ENCODE assay signal across 8 cellular contexts in genomic region chr22:38506118-38506962, GRCh38. TPM values are rescaled to one million over a fixed set of nuclear protein-coding genes. Genes with fewer than 3 reads are reported as not detected.
DNase-seq lines count a peak whose midpoint lies in the region; ATAC-seq lines count a peak whose summit lies in the region.

Gene DDX17, minus strand, starts transcription at chr22:38506311.

- H4K8ac ChIP-seq in mesenchymal stem cell (ENCODE audit: low read length), result peak within 1 kb of the TSS; percentile 100

- H3K4me3 ChIP-seq in NT2/D1 (ENCODE audit: insufficient read length, low read depth) (peak within 1 kb of the TSS; percentile 95), endocrine pancreas (ENCODE audit: control insufficient read depth, insufficient read depth, low read length) (peak within 1 kb of the TSS; percentile 95), mesenchymal stem cell (ENCODE audit: insufficient read depth in 1 of 2, low read depth in 1 of 2, low read length in 2 of 2) (peak within 1 kb of the TSS; percentile 84 to 92)

- H3K9ac ChIP-seq in NT2/D1 (ENCODE audit: insufficient read length, low read depth) (peak within 1 kb of the TSS; percentile 99), endocrine pancreas (ENCODE audit: control insufficient read depth, insufficient read depth, low read length) (peak within 1 kb of the TSS; percentile 99), mesenchymal stem cell (ENCODE audit: low read length) (peak within 1 kb of the TSS; percentile 99)

- peaks cover 48% of the 10 kb centered on the region for H3K4me1 Mint-ChIP-seq in activated CD8-positive, alpha-beta memory T cell treated with anti-CD3 and anti-CD28 coated beads, Interleukin-2, amount 10 ng/mL, durations not matched to agents 7 days and 5 days

- 4% methylated on average over 83 of the region's 83 CpGs for WGBS in mesenchymal stem cell

- H3K27ac Mint-ChIP-seq in activated CD8-positive, alpha-beta memory T cell treated with anti-CD3 and anti-CD28 coated beads, Interleukin-2, amount 10 ng/mL, durations not matched to agents 7 days and 5 days, result peak within 1 kb of the TSS; percentile 100

- no peaks in the 10 kb centered on the region for H3K27me3 ChIP-seq in NT2/D1 (ENCODE audit: insufficient read depth, insufficient read length)
- H3K27me3 ChIP-seq in endocrine pancreas (ENCODE audit: control insufficient read depth, insufficient read depth, low read length), result no peaks in the 10 kb centered on the region
- no peaks in the 10 kb centered on the region for H3K27me3 ChIP-seq in mesenchymal stem cell (ENCODE audit: control insufficient read depth in 1 of 2, insufficient read depth in 1 of 2, low read length in 2 of 2)

- H3K4ac ChIP-seq in mesenchymal stem cell (ENCODE audit: low read depth in 1 of 2, low read length in 2 of 2), result peak within 1 kb of the TSS; percentile 99 to 100

- peak within 1 kb of the TSS; percentile 99 for H3K4me3 Mint-ChIP-seq in activated CD8-positive, alpha-beta memory T cell treated with anti-CD3 and anti-CD28 coated beads, Interleukin-2, amount 10 ng/mL, durations not matched to agents 7 days and 5 days

- H3K4me2 ChIP-seq in mesenchymal stem cell (ENCODE audit: low read length, poor library complexity, severe bottlenecking), result peak within 1 kb of the TSS; percentile 62

- peak within 1 kb of the TSS; percentile 99 for H2BK120ac ChIP-seq in mesenchymal stem cell (ENCODE audit: low read depth, low read length)

- ATAC-seq in GM21381 (IDR thresholded peaks at IDR 0.05; ENCODE audit: unreplicated experiment), result peak; percentile 79
- peak; percentile 88 for ATAC-seq in activated CD8-positive, alpha-beta memory T cell treated with anti-CD3 and anti-CD28 coated beads, Interleukin-2, amount 10 ng/mL, durations not matched to agents 7 days and 5 days

- H3K27ac ChIP-seq in mesenchymal stem cell (ENCODE audit: low read length, poor library complexity, severe bottlenecking), result peak within 1 kb of the TSS; percentile 98

- H2AFZ ChIP-seq in mesenchymal stem cell (ENCODE audit: low read depth, low read length), result peak within 1 kb of the TSS; percentile 83

- DNase-seq in COR-L47 (lab: John Stamatoyannopoulos, UW), result peak; percentile 93
- DNase-seq in HUDEP-2 (lab: John Stamatoyannopoulos, UW; ENCODE audit: unreplicated experiment in 76 of 76), result peak in 75 of 76 experiments; percentile 40 to 100 (median 90)
- DNase-seq in NT2/D1 (ENCODE audit: low read depth, low spot score), result peak; percentile 80
- DNase-seq in activated CD8-positive, alpha-beta memory T cell treated with anti-CD3 and anti-CD28 coated beads, Interleukin-2, amount 10 ng/mL, durations not matched to agents 7 days and 5 days, result peak; percentile 97
- DNase-seq in mesenchymal stem cell, result peak; percentile 97
- peak; percentile 86 for DNase-seq in stimulated activated CD8-positive, alpha-beta memory T cell treated with anti-CD3 and anti-CD28 coated beads, Interleukin-12 subunit alpha, Interleukin-12 subunit beta, amount 100 ng/mL, for 4 hours (ENCODE audit: low read depth)

- peak within 1 kb of the TSS; percentile 100 for H4K91ac ChIP-seq in mesenchymal stem cell (ENCODE audit: low read length)

- no peaks in the 10 kb centered on the region for H3K4me1 ChIP-seq in NT2/D1 (ENCODE audit: insufficient read depth, insufficient read length)
- peaks cover 23% of the 10 kb centered on the region for H3K4me1 ChIP-seq in endocrine pancreas (ENCODE audit: control insufficient read depth, insufficient read depth, low read length)
- H3K4me1 ChIP-seq in mesenchymal stem cell (ENCODE audit: control insufficient read depth, insufficient read depth, low read depth, low read length), result peaks cover 3% of the 10 kb centered on the region

- H3K9me3 ChIP-seq in NT2/D1 (ENCODE audit: insufficient read depth, low read length) (no peaks in the 10 kb centered on the region), endocrine pancreas (ENCODE audit: control insufficient read depth, low read length) (no peaks in the 10 kb centered on the region), mesenchymal stem cell (ENCODE audit: control insufficient read depth, low read length) (no peaks in the 10 kb centered on the region)

- H3K36me3 ChIP-seq in NT2/D1 (ENCODE audit: insufficient read depth, insufficient read length, low read length) (peaks cover 40% of the 10 kb centered on the region), endocrine pancreas (ENCODE audit: control insufficient read depth, insufficient read depth, low read length) (no peaks in the 10 kb centered on the region), mesenchymal stem cell (ENCODE audit: control insufficient read depth in 1 of 2, insufficient read depth in 2 of 2, low read depth in 1 of 2, low read length in 2 of 2) (peaks cover 7 to 27% of the 10 kb centered on the region in 2 experiments)

- H2BK15ac ChIP-seq in mesenchymal stem cell (ENCODE audit: low read depth, poor library complexity, severe bottlenecking), result peak within 1 kb of the TSS; percentile 100

- no peaks in the 10 kb centered on the region for H3K27me3 Mint-ChIP-seq in activated CD8-positive, alpha-beta memory T cell treated with anti-CD3 and anti-CD28 coated beads, Interleukin-2, amount 10 ng/mL, durations not matched to agents 7 days and 5 days

- peak within 1 kb of the TSS; percentile 99 for H2BK5ac ChIP-seq in mesenchymal stem cell (ENCODE audit: low read depth, low read length, poor library complexity, severe bottlenecking)

- H3K79me1 ChIP-seq in mesenchymal stem cell (replicated peaks; ENCODE audit: low read length, poor library complexity, severe bottlenecking), result peaks cover 4% of the 10 kb centered on the region

- peak within 1 kb of the TSS in 1 of 2 experiments; percentile 19 for H2BK12ac ChIP-seq in mesenchymal stem cell (ENCODE audit: low read length in 2 of 2)

- CTCF ChIA-PET in activated CD8-positive, alpha-beta memory T cell treated with anti-CD3 and anti-CD28 coated beads, Interleukin-2, amount 10 ng/mL, durations not matched to agents 7 days and 5 days (lab: Charles Lee), result interaction anchor here (1.5 kb wide), 1 partner anchor 454 kb away, joined by 3 read pairs; no protein-coding TSS in a partner anchor

- no peaks in the 10 kb centered on the region for H3K9me3 Mint-ChIP-seq in activated CD8-positive, alpha-beta memory T cell treated with anti-CD3 and anti-CD28 coated beads, Interleukin-2, amount 10 ng/mL, durations not matched to agents 7 days and 5 days (ENCODE audit: low read depth)

- peak within 1 kb of the TSS; percentile 94 for H2AK5ac ChIP-seq in mesenchymal stem cell (ENCODE audit: low read length, severe bottlenecking)

- H3K14ac ChIP-seq in mesenchymal stem cell (ENCODE audit: low read length in 2 of 2), result peak within 1 kb of the TSS; percentile 55 to 97

- H3K18ac ChIP-seq in mesenchymal stem cell (ENCODE audit: low read depth in 1 of 2, low read length in 2 of 2), result peak within 1 kb of the TSS; percentile 99 to 100

- H3K23ac ChIP-seq in mesenchymal stem cell (ENCODE audit: low read length in 2 of 2), result peak within 1 kb of the TSS; percentile 29 to 97

- H3K36me3 Mint-ChIP-seq in activated CD8-positive, alpha-beta memory T cell treated with anti-CD3 and anti-CD28 coated beads, Interleukin-2, amount 10 ng/mL, durations not matched to agents 7 days and 5 days, result peaks cover 46% of the 10 kb centered on the region

RNA-seq across cellular contexts. Expression of gene DDX17, which starts in this region (rescaled TPM):
- 100 to 1,000 TPM; 452 to 527 TPM for total RNA-seq in activated CD8-positive, alpha-beta memory T cell treated with anti-CD3 and anti-CD28 coated beads, Interleukin-2, amount 10 ng/mL, durations not matched to agents 7 days and 5 days
- polyA plus RNA-seq in mesenchymal stem cell (2013, experiment 1 of 2), result 121 TPM
- 114 TPM for polyA plus RNA-seq in mesenchymal stem cell (2013, experiment 2 of 2)

Comparison
In these comparisons a context has a peak if more than half of its experiments do, and no peak if none do; other contexts are left out.
1. Peak in every context shown above with its lines: DNase-seq, ATAC-seq, H3K4me3 ChIP-seq and H3K27ac ChIP-seq.